Comparison of ENCODE assay signal across 1 cellular context in genomic region chr19:51394045-51394836, GRCh38.
A peak's percentile ranks its signal among the peaks of the same experiment; 100 is the strongest.
TF ChIP-seq lines count a peak whose summit lies in the region.

No MANE protein-coding gene starts in this region.

TF ChIP-seq in H1, 55 proteins besides CTCF, POLR2A, EP300 and RAD21:
- TF ChIP-seq SIN3A (conservative IDR thresholded peaks at IDR 0.05 in 1 of 2, IDR thresholded peaks at IDR 0.05 in 1 of 2; ENCODE audit: low read depth in 1 of 2, low read length in 2 of 2) (0 out of 4 replicates have a peak, but pooled peaks of 1 of the 2 experiments have one; percentile 33), SP2 (IDR thresholded peaks at IDR 0.05; ENCODE audit: low read length) (peak; percentile 49), ASH2L (IDR thresholded peaks at IDR 0.05; ENCODE audit: low read length) (peak; percentile 34), CBX8 (IDR thresholded peaks at IDR 0.05; ENCODE audit: borderline replicate concordance, low read depth, low read length) (no peak), SP1 (IDR thresholded peaks at IDR 0.05; ENCODE audit: low read depth, low read length) (peak; percentile 95), NRF1 (IDR thresholded peaks at IDR 0.05; ENCODE audit: low read depth, low read length) (peak; percentile 76), CHD2 (IDR thresholded peaks at IDR 0.05; ENCODE audit: low read length) (peak; percentile 76), POLR2AphosphoS5 (IDR thresholded peaks at IDR 0.05; ENCODE audit: low read depth, low read length) (peak; percentile 74), TAF1 (IDR thresholded peaks at IDR 0.05; ENCODE audit: low read depth, low read length) (peak; percentile 82), MAX (IDR thresholded peaks at IDR 0.05) (peak; percentile 86), TCF12 (IDR thresholded peaks at IDR 0.05; ENCODE audit: low read depth, low read length) (no peak), MAFK (IDR thresholded peaks at IDR 0.05; ENCODE audit: low read depth, low read length) (no peak), PHF8 (conservative IDR thresholded peaks at IDR 0.05; ENCODE audit: low read depth, low read length) (peak; percentile 66), SRF (IDR thresholded peaks at IDR 0.05; ENCODE audit: low read depth, low read length) (0 out of 2 replicates have a peak, but pooled peaks have one; percentile 46), YY1 (IDR thresholded peaks at IDR 0.05; ENCODE audit: low read depth, low read length) (no peak), KDM4A (IDR thresholded peaks at IDR 0.05; ENCODE audit: low read depth, low read length, severe bottlenecking) (peak; percentile 46), RNF2 (IDR thresholded peaks at IDR 0.05; ENCODE audit: borderline replicate concordance, low read depth, low read length, missing control alignments, poor library complexity, severe bottlenecking) (no peak), BCL11A (IDR thresholded peaks at IDR 0.05; ENCODE audit: low read depth in 2 of 2, low read length in 2 of 2) (no peak), FOSL1 (IDR thresholded peaks at IDR 0.05; ENCODE audit: insufficient read depth, low read depth, low read length) (peak; percentile 68; the same call in 1 of the 2 replicates), TBP (IDR thresholded peaks at IDR 0.05; ENCODE audit: low read depth, low read length) (peak; percentile 53), E2F6 (IDR thresholded peaks at IDR 0.05) (peak; percentile 90), SIX5 (IDR thresholded peaks at IDR 0.05; ENCODE audit: low read depth, low read length) (no peak), CREB1 (IDR thresholded peaks at IDR 0.05) (0 out of 2 replicates have a peak, but pooled peaks have one; percentile 34), HDAC6 (IDR thresholded peaks at IDR 0.05; ENCODE audit: low read depth, low read length) (no peak)
